In genomic region chr10:6202098-6202683, GRCh38 we compare ENCODE assay signal across 8 cellular contexts. TPM values are rescaled to one million over a fixed set of nuclear protein-coding genes. Genes with fewer than 3 reads are reported as not detected.
DNase-seq lines count a peak whose midpoint lies in the region; ATAC-seq lines count a peak whose summit lies in the region.

No MANE protein-coding gene starts in this region.

- H3K36me3 Mint-ChIP-seq in activated CD8-positive, alpha-beta T cell treated with anti-CD3 and anti-CD28 coated beads, Interleukin-2, amount 10 ng/mL, durations not matched to agents 7 days and 5 days (ENCODE audit: low read depth) = peaks cover 22% of the 10 kb centered on the region

- CTCF ChIA-PET in activated CD8-positive, alpha-beta T cell treated with anti-CD3 and anti-CD28 coated beads, Interleukin-2, amount 10 ng/mL, durations not matched to agents 7 days and 5 days (lab: Charles Lee) = interaction anchor here (0.5 to 7.9 kb wide), 66 partner anchors 8 to 477 kb away, joined by 3 to 226 read pairs (median 4); no protein-coding TSS in a partner anchor

- H3K27ac Mint-ChIP-seq in activated CD8-positive, alpha-beta T cell treated with anti-CD3 and anti-CD28 coated beads, Interleukin-2, amount 10 ng/mL, durations not matched to agents 7 days and 5 days = peak overlapping the region; percentile 96

- peak overlapping the region; percentile 24 for H3K4me3 ChIP-seq in iPS-11a (ENCODE audit: low read depth, low read length)

- POLR2A ChIA-PET in activated CD8-positive, alpha-beta T cell treated with anti-CD3 and anti-CD28 coated beads, Interleukin-2, amount 10 ng/mL, durations not matched to agents 7 days and 5 days (lab: Charles Lee) = interaction anchor here (0.6 to 3.1 kb wide), 33 partner anchors 9 to 382 kb away, joined by 3 to 41 read pairs (median 4); no protein-coding TSS in a partner anchor

- no peaks in the 10 kb centered on the region for H3K27me3 Mint-ChIP-seq in activated CD8-positive, alpha-beta T cell treated with anti-CD3 and anti-CD28 coated beads, Interleukin-2, amount 10 ng/mL, durations not matched to agents 7 days and 5 days (ENCODE audit: low read depth)

- H3K9me3 Mint-ChIP-seq in activated CD8-positive, alpha-beta T cell treated with anti-CD3 and anti-CD28 coated beads, Interleukin-2, amount 10 ng/mL, durations not matched to agents 7 days and 5 days (ENCODE audit: insufficient read depth) = no peaks in the 10 kb centered on the region

- DNase-seq in stimulated activated CD4-positive, alpha-beta T cell treated with anti-CD3 and anti-CD28 coated beads, Interleukin-15, amount 100 ng/mL, for 24 hours = peak; percentile 35
- no peak for DNase-seq in stimulated activated CD4-positive, alpha-beta T cell treated with anti-CD3 and anti-CD28 coated beads, Interleukin-12 subunit alpha, Interleukin-12 subunit beta, amount 100 ng/mL, for 4 hours
- no peak for DNase-seq in activated CD8-positive, alpha-beta T cell treated with anti-CD3 and anti-CD28 coated beads, Interleukin-2, amount 10 ng/mL, durations not matched to agents 7 days and 5 days
- peak; percentile 7 for DNase-seq in stimulated activated CD4-positive, alpha-beta T cell treated with anti-CD3 and anti-CD28 coated beads, Interleukin-4, amount 100 ng/mL, for 24 hours
- no peak for DNase-seq in H4 (ENCODE audit: low spot score)

- ATAC-seq in activated CD8-positive, alpha-beta T cell treated with anti-CD3 and anti-CD28 coated beads, Interleukin-2, amount 10 ng/mL, durations not matched to agents 7 days and 5 days = no peak
- ATAC-seq in GM18502 (IDR thresholded peaks at IDR 0.05; ENCODE audit: poor library complexity, unreplicated experiment) = no peak
- no peak for ATAC-seq in GM21576 (IDR thresholded peaks at IDR 0.05; ENCODE audit: unreplicated experiment)

- peaks cover 41% of the 10 kb centered on the region for H3K4me1 Mint-ChIP-seq in activated CD8-positive, alpha-beta T cell treated with anti-CD3 and anti-CD28 coated beads, Interleukin-2, amount 10 ng/mL, durations not matched to agents 7 days and 5 days (ENCODE audit: low read depth)

- peak overlapping the region; percentile 92 for H3K4me3 Mint-ChIP-seq in activated CD8-positive, alpha-beta T cell treated with anti-CD3 and anti-CD28 coated beads, Interleukin-2, amount 10 ng/mL, durations not matched to agents 7 days and 5 days

RNA-seq across cellular contexts. Expression of gene PFKFB3, which starts 0.5 kb away (rescaled TPM):
- total RNA-seq in activated CD8-positive, alpha-beta T cell treated with anti-CD3 and anti-CD28 coated beads, Interleukin-2, amount 10 ng/mL, durations not matched to agents 7 days and 5 days = 10 to 100 TPM; 93.0 to 97.3 TPM
- 11.3 and 12.4 TPM in 2 replicates for total RNA-seq in H4 (2014; rRNA removed; shearing (Covaris generic))

Comparison
In these comparisons a context has a peak if more than half of its experiments do, and no peak if none do; other contexts are left out.
1. DNase-seq: peak in stimulated activated CD4-positive, alpha-beta T cell treated with anti-CD3 and anti-CD28 coated beads, Interleukin-15, amount 100 ng/mL, for 24 hours (single experiment) and stimulated activated CD4-positive, alpha-beta T cell treated with anti-CD3 and anti-CD28 coated beads, Interleukin-4, amount 100 ng/mL, for 24 hours (single experiment); none in stimulated activated CD4-positive, alpha-beta T cell treated with anti-CD3 and anti-CD28 coated beads, Interleukin-12 subunit alpha, Interleukin-12 subunit beta, amount 100 ng/mL, for 4 hours (single experiment), activated CD8-positive, alpha-beta T cell treated with anti-CD3 and anti-CD28 coated beads, Interleukin-2, amount 10 ng/mL, durations not matched to agents 7 days and 5 days (single experiment) and H4 (single experiment).